In genomic region chr3:56784452-56785001, GRCh38 we compare ENCODE assay signal across 1 cellular context.
A peak's percentile ranks its signal among the peaks of the same experiment; 100 is the strongest.
TF ChIP-seq lines count a peak whose summit lies in the region.

No MANE protein-coding gene starts in this region.

TF ChIP-seq in HepG2, 621 proteins besides CTCF, POLR2A, EP300 and RAD21 (continued from another document):
- TF ChIP-seq GPBP1L1 (CRISPR knock-in tag; IDR thresholded peaks at IDR 0.05) (no peak), RFX5 (IDR thresholded peaks at IDR 0.05; ENCODE audit: low read depth, low read length) (no peak), GABPA (IDR thresholded peaks at IDR 0.05; ENCODE audit: low read depth, low read length) (no peak), GABPA (CRISPR knock-in tag; IDR thresholded peaks at IDR 0.05; ENCODE audit: low read depth) (no peak), SPEN (CRISPR knock-in tag; IDR thresholded peaks at IDR 0.05; ENCODE audit: low read depth) (no peak), ZNF382 (CRISPR knock-in tag; IDR thresholded peaks at IDR 0.05; ENCODE audit: borderline replicate concordance) (no peak), HOXD1 (CRISPR knock-in tag; IDR thresholded peaks at IDR 0.05) (no peak), ERF (CRISPR knock-in tag; IDR thresholded peaks at IDR 0.05) (no peak), TBP (CRISPR knock-in tag; IDR thresholded peaks at IDR 0.05) (no peak), ESRRA (CRISPR knock-in tag; IDR thresholded peaks at IDR 0.05; ENCODE audit: low read depth) (peak; percentile 82), ARID5B (CRISPR knock-in tag; IDR thresholded peaks at IDR 0.05) (0 out of 2 replicates have a peak, but pooled peaks have one; percentile 11), ZNF678 (CRISPR knock-in tag; IDR thresholded peaks at IDR 0.05) (no peak), ATF4 (CRISPR knock-in tag; IDR thresholded peaks at IDR 0.05) (0 out of 4 replicates have a peak, but pooled peaks of 1 of the 2 experiments have one; percentile 17), NCOA5 (CRISPR knock-in tag; IDR thresholded peaks at IDR 0.05) (no peak), POGK (CRISPR knock-in tag; conservative IDR thresholded peaks at IDR 0.05) (no peak), ZNF737 (CRISPR knock-in tag; IDR thresholded peaks at IDR 0.05; ENCODE audit: borderline replicate concordance) (no peak), FOSL2 (CRISPR knock-in tag; IDR thresholded peaks at IDR 0.05) (no peak), BCL6 (CRISPR knock-in tag; IDR thresholded peaks at IDR 0.05) (peak; percentile 52; the same call in 1 of the 2 replicates), GATAD2A (CRISPR knock-in tag; IDR thresholded peaks at IDR 0.05) (peak; percentile 33; the same call in 1 of the 2 replicates), ZBTB7B (CRISPR knock-in tag; IDR thresholded peaks at IDR 0.05) (0 out of 2 replicates have a peak, but pooled peaks have one; percentile 16), PHF21A (CRISPR knock-in tag; IDR thresholded peaks at IDR 0.05) (0 out of 2 replicates have a peak, but pooled peaks have one; percentile 21), ONECUT2 (CRISPR knock-in tag; IDR thresholded peaks at IDR 0.05) (peak; percentile 62; the same call in 1 of the 2 replicates), FOXK1 (CRISPR knock-in tag; IDR thresholded peaks at IDR 0.05; ENCODE audit: borderline replicate concordance, low read depth) (no peak), HNF4A (CRISPR knock-in tag; IDR thresholded peaks at IDR 0.05) (peak; percentile 70), MEIS1 (CRISPR knock-in tag; IDR thresholded peaks at IDR 0.05; ENCODE audit: borderline replicate concordance) (0 out of 2 replicates have a peak, but pooled peaks have one; percentile 18), ZNF781 (CRISPR knock-in tag; IDR thresholded peaks at IDR 0.05; ENCODE audit: borderline replicate concordance, not compliant biosample characterization) (no peak)
TF ChIP-seq in HepG2: peak in this region for 12.
